In the genomic region with DNA sequence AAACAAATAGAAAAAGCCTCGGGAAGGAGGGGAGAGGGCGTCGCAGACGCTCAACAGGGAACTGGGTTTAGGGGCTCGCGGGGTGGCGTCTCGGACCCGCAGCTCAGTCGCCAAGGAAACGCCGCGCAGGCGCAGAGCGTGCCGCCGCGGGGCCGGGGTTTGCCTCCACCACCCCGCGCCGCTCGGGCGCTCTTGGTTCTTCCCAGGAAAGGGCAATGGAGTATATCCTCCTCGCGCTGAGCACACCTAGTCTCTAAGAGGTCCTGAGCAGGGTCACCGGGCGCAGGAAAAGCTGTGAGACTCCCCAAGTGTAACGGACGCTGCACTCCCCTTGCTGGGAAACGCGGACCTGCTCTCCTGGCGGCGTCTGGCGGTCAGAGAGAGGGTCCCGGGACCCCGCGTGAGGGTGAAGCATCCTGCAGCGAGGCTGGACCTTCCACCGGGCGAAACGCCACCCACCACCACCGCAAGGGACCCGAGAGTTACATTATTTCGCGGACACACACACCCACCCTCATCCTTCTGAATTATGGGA, we compare ENCODE assay signal across 8 cellular contexts. TPM values are rescaled to one million over a fixed set of nuclear protein-coding genes. Genes with fewer than 3 reads are reported as not detected.
DNase-seq lines count a peak whose midpoint lies in the region; ATAC-seq and TF ChIP-seq lines count a peak whose summit lies in the region.

No MANE protein-coding gene starts in this region.

- peak overlapping the region; percentile 85 for H3K4me3 Mint-ChIP-seq in natural killer cell treated with Interleukin-12 subunit alpha and Interleukin-12 subunit beta and Interleukin-15 and Interleukin-18, amount 100 ng/mL, for 72 hours

- ATAC-seq in GM18873 (IDR thresholded peaks at IDR 0.05; ENCODE audit: low FRiP score, unreplicated experiment) (peak; percentile 23), HG03175 (IDR thresholded peaks at IDR 0.05; ENCODE audit: unreplicated experiment) (peak; percentile 40)
- ATAC-seq in natural killer cell treated with Interleukin-12 subunit alpha and Interleukin-12 subunit beta and Interleukin-15 and Interleukin-18, amount 100 ng/mL, for 72 hours: peak; percentile 54 to 64

- H3K4me1 Mint-ChIP-seq in natural killer cell treated with Interleukin-12 subunit alpha and Interleukin-12 subunit beta and Interleukin-15 and Interleukin-18, amount 100 ng/mL, for 72 hours (ENCODE audit: low read depth in 2 of 2): peaks cover 15 to 16% of the 10 kb centered on the region in 2 donors

- H3K27ac Mint-ChIP-seq in natural killer cell treated with Interleukin-12 subunit alpha and Interleukin-12 subunit beta and Interleukin-15 and Interleukin-18, amount 100 ng/mL, for 72 hours: peak overlapping the region in 1 of 2 donors; percentile 25

- no peak for TF ChIP-seq EP300 in transverse colon (IDR thresholded peaks at IDR 0.05; ENCODE audit: low read depth)

- no peaks in the 10 kb centered on the region for H3K36me3 ChIP-seq in esophagus squamous epithelium
- H3K36me3 ChIP-seq in transverse colon: no peaks in the 10 kb centered on the region

- H3K27me3 Mint-ChIP-seq in natural killer cell treated with Interleukin-12 subunit alpha and Interleukin-12 subunit beta and Interleukin-15 and Interleukin-18, amount 100 ng/mL, for 72 hours: peaks cover 52 to 60% of the 10 kb centered on the region in 2 donors

- H3K9me3 ChIP-seq in esophagus squamous epithelium (no peaks in the 10 kb centered on the region), transverse colon (no peaks in the 10 kb centered on the region)

- in situ Hi-C loops in transverse colon (cut with MboI; ENCODE audit: low pct_ligation_motif_present in 1 of 4, low pct_unique_long_range_greater_than_20kb in 1 of 4, low sequenced_read_pairs in 3 of 4): no loop called here

- TF ChIP-seq CTCF in esophagus squamous epithelium (IDR thresholded peaks at IDR 0.05) (no peak), transverse colon (IDR thresholded peaks at IDR 0.05) (no peak)

- WGBS in esophagus squamous epithelium, 2 donors: 1 to 4% methylated on average over 22 to 26 of the region's 46 CpGs
- WGBS in transverse colon (ENCODE audit: low coverage in 1 of 2), 2 donors: 0 to 1% methylated on average over 13 to 35 of the region's 46 CpGs

- TF ChIP-seq POLR2A in esophagus squamous epithelium (IDR thresholded peaks at IDR 0.05) (no peak), transverse colon (IDR thresholded peaks at IDR 0.05) (peak; percentile 17)

- no peaks in the 10 kb centered on the region for H3K36me3 Mint-ChIP-seq in natural killer cell treated with Interleukin-12 subunit alpha and Interleukin-12 subunit beta and Interleukin-15 and Interleukin-18, amount 100 ng/mL, for 72 hours

- intact Hi-C loops in esophagus squamous epithelium (cut with DNase I) (no loop called here), transverse colon (cut with DNase I; ENCODE audit: low total_unique reads) (no loop called here)

- H3K27me3 ChIP-seq in esophagus squamous epithelium (peaks cover 0 to 51% (median 2%) of the 10 kb centered on the region in 4 donors), transverse colon (peaks cover 15% of the 10 kb centered on the region)

- H3K4me1 ChIP-seq in esophagus squamous epithelium (peaks cover 5 to 35% (median 20%) of the 10 kb centered on the region in 3 donors), transverse colon (peaks cover 0 to 29% (median 14%) of the 10 kb centered on the region in 4 donors)

- no peaks in the 10 kb centered on the region for H3K9me3 Mint-ChIP-seq in natural killer cell treated with Interleukin-12 subunit alpha and Interleukin-12 subunit beta and Interleukin-15 and Interleukin-18, amount 100 ng/mL, for 72 hours

- peak overlapping the region in 1 of 4 donors; percentile 10 for H3K27ac ChIP-seq in esophagus squamous epithelium
- H3K27ac ChIP-seq in transverse colon: peak overlapping the region; percentile 15 to 80 (median 74)

- peak; percentile 22 for DNase-seq in A172 (ENCODE audit: low spot score)
- DNase-seq in NCI-H524 treated with DMSO at 0.1 percent for 48 hours (lab: John Stamatoyannopoulos, UW): peak; percentile 9
- DNase-seq in activated T-cell treated with anti-CD3 and anti-CD28 coated beads for 4 hours: peak; percentile 12
- no peak for DNase-seq in esophagus squamous epithelium (lab: John Stamatoyannopoulos, UW)
- DNase-seq in natural killer cell treated with Interleukin-12 subunit alpha and Interleukin-12 subunit beta and Interleukin-15 and Interleukin-18, amount 100 ng/mL, for 72 hours (ENCODE audit: low spot score): peak; percentile 61
- peak; percentile 75 for DNase-seq in transverse colon

- H3K4me3 ChIP-seq in esophagus squamous epithelium: peak overlapping the region; percentile 40 to 73 (median 58)
- H3K4me3 ChIP-seq in transverse colon: peak overlapping the region; percentile 43 to 76 (median 62)

RNA-seq across cellular contexts. Expression of gene PLCH1, which starts 0.7 kb away (rescaled TPM):
- total RNA-seq in A172 (2014; rRNA removed; shearing (Covaris generic)): 0.50 and 0.78 TPM in 2 replicates
- total RNA-seq in esophagus squamous epithelium: 1 to 10 TPM in 1 of 4 donors, under 1 TPM in 3; 0.19 to 2.1 (median 0.28) TPM
- total RNA-seq in natural killer cell treated with Interleukin-12 subunit alpha and Interleukin-12 subunit beta and Interleukin-15 and Interleukin-18, amount 100 ng/mL, for 72 hours: under 1 TPM; 0.17 to 0.24 TPM
- total RNA-seq in transverse colon: 10 to 100 TPM in 1 of 4 donors, 1 to 10 TPM in 3; 8.2 to 33.4 (median 8.5) TPM
